ENCODE assay signal across 26 cellular contexts in the genomic region with DNA sequence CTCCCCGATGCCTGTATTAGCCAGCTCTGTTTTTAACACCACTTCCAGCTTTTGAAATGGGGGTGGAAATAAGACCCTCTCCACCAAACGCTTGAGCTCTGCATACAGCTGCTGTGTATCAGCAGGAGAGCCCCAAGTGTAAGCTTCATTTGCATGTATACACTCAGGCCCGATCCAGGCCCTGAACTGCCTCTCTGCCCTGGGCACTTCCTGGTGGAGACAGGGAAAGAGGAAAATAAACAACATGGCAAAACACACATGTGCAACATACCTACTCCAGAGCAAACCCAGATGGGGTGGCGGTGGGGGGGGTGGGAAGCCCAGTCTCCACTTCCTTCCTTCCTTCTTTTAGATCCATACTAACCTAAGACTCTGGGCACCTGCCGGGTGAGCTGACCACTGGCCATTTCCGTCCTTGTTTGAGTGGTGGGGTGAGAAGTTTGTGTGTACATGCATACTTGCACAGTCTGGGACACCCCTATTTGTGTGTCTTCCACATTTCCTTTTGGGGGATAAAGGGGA. TPM values are rescaled to one million over a fixed set of nuclear protein-coding genes. Genes with fewer than 3 reads are reported as not detected.
DNase-seq lines count a peak whose midpoint lies in the region; ATAC-seq and TF ChIP-seq lines count a peak whose summit lies in the region.
"Had no signal": no experiment of that assay in that cellular context is flagged by ENCODE, and none has a peak within 500 bp of the region (broad histone marks: within the 10 kb centered on the region; RNA-seq: fewer than 3 reads in every experiment).

No MANE protein-coding gene starts in this region.

- H3K4me3 Mint-ChIP-seq in GM23338 (no peak overlapping the region), brain (no peak overlapping the region)
- H3K4me3 Mint-ChIP-seq: CD4-positive, alpha-beta memory T cell had no signal

- H3K9me2 ChIP-seq in GM23338 (ENCODE audit: insufficient read depth): no peaks in the 10 kb centered on the region

- peaks cover 16% of the 10 kb centered on the region for H3K4me1 Mint-ChIP-seq in GM23338
- H3K4me1 Mint-ChIP-seq in brain: peaks cover 27% of the 10 kb centered on the region

- no peaks in the 10 kb centered on the region for H3K79me2 ChIP-seq in GM23338 (replicated peaks; ENCODE audit: insufficient read depth)

- no peak overlapping the region for H3K4me3 ChIP-seq in GM23338
- no peak overlapping the region for H3K4me3 ChIP-seq in upper lobe of right lung
- H3K4me3 ChIP-seq in SJCRH30: no peak overlapping the region
- H3K4me3 ChIP-seq: GM12878, MG63 had no signal

- peaks cover 4% of the 10 kb centered on the region; the same call in 1 of the 2 replicates for H3K36me3 ChIP-seq in GM23338 (ENCODE audit: insufficient read depth)
- peaks cover 26% of the 10 kb centered on the region for H3K36me3 ChIP-seq in upper lobe of right lung
- H3K36me3 ChIP-seq in SJCRH30: no peaks in the 10 kb centered on the region
- H3K36me3 ChIP-seq: MG63 had no signal

- no peaks in the 10 kb centered on the region for H3F3A ChIP-seq in GM23338 (replicated peaks; ENCODE audit: low read depth)

- peaks cover 9% of the 10 kb centered on the region for H3K27me3 Mint-ChIP-seq in GM23338 (ENCODE audit: insufficient read depth, low read depth, poor library complexity)
- no peaks in the 10 kb centered on the region for H3K27me3 Mint-ChIP-seq in brain
- H3K27me3 Mint-ChIP-seq: CD4-positive, alpha-beta memory T cell had no signal

- H2AFZ ChIP-seq in GM23338: no peak overlapping the region

- H3K9me3 Mint-ChIP-seq in GM23338: no peaks in the 10 kb centered on the region
- H3K9me3 Mint-ChIP-seq in brain: peaks cover 0 to 2% (median 0%) of the 10 kb centered on the region in 5 experiments
- H3K9me3 Mint-ChIP-seq: CD4-positive, alpha-beta memory T cell had no signal

- H3K4me1 ChIP-seq in GM23338 (ENCODE audit: insufficient read depth): no peaks in the 10 kb centered on the region; the same call in 1 of the 2 replicates
- no peaks in the 10 kb centered on the region for H3K4me1 ChIP-seq in upper lobe of right lung
- H3K4me1 ChIP-seq in SJCRH30: no peaks in the 10 kb centered on the region

- H3K36me3 Mint-ChIP-seq in GM23338 (ENCODE audit: low read depth) (peaks cover 34% of the 10 kb centered on the region), brain (peaks cover 25% of the 10 kb centered on the region)

- H3K4me2 ChIP-seq in GM23338: no peak overlapping the region

- DNase-seq in NCI-H2029 (lab: John Stamatoyannopoulos, UW) (peak; percentile 35), NCI-H2029 treated with DMSO at 0.1 percent for 48 hours (lab: John Stamatoyannopoulos, UW) (no peak), GM23338 (ENCODE audit: low spot score) (no peak), upper lobe of right lung (peak; percentile 36), SJCRH30 (no peak)
- DNase-seq in activated CD4-positive, alpha-beta T cell treated with anti-CD3 and anti-CD28 coated beads for 1 hour: no peak
- DNase-seq: C1 segment of cervical spinal cord; CD4-positive, alpha-beta memory T cell; COR-L47; DMS79; EL; GDM1; GOT3; HCEC 1CT; IMR-90; KG1; MG63; NCI-H1105 treated with DMSO at 0.1 percent for 48 hours; NCI-H1694; NCI-H2081 treated with DMSO at 0.1 percent for 48 hours; NCI-H510A; NCI-H748 treated with DMSO at 0.1 percent for 48 hours; SIG-M5 had no signal

- no peaks in the 10 kb centered on the region for H3K9me3 ChIP-seq in upper lobe of right lung
- H3K9me3 ChIP-seq in SJCRH30 (replicated peaks): no peaks in the 10 kb centered on the region
- H3K9me3 ChIP-seq: MG63 had no signal

- 0 out of 2 replicates have a peak, but pooled peaks cover 3% of the 10 kb centered on the region for H4K20me1 ChIP-seq in GM23338 (replicated peaks; ENCODE audit: insufficient read depth)

- intact Hi-C loops in upper lobe of right lung (cut with DNase I): loop anchor here (10.0 kb wide), 1 partner anchor 446 kb away; no protein-coding TSS in a partner anchor

- ATAC-seq in GM23338: peak; percentile 16; the same call in 1 of the 3 replicates
- no peak for ATAC-seq in upper lobe of right lung
- ATAC-seq: GM12878, SK-N-SH treated with all-trans-retinoic acid at 6 μM for 48 hours had no signal

- H3K27me3 ChIP-seq in GM23338 (ENCODE audit: insufficient read depth) (no peaks in the 10 kb centered on the region), upper lobe of right lung (no peaks in the 10 kb centered on the region), SJCRH30 (no peaks in the 10 kb centered on the region)
- H3K27me3 ChIP-seq: MG63 had no signal

- no peak overlapping the region; the same call in 1 of the 2 replicates for H3K27ac Mint-ChIP-seq in GM23338
- peak overlapping the region in 3 of 5 experiments; percentile 11 to 92 (median 77) for H3K27ac Mint-ChIP-seq in brain

- H3K27ac ChIP-seq in GM23338 (ENCODE audit: low read depth) (no peak overlapping the region), upper lobe of right lung (no peak overlapping the region), SJCRH30 (no peak overlapping the region)

- no peak for TF ChIP-seq CTCF in GM23338 (conservative IDR thresholded peaks at IDR 0.05; ENCODE audit: low read depth in 2 of 2)
- no peak for TF ChIP-seq CTCF in brain (conservative IDR thresholded peaks at IDR 0.05)
- TF ChIP-seq CTCF in upper lobe of right lung (IDR thresholded peaks at IDR 0.05): no peak

TF ChIP-seq in GM23338, 12 proteins besides CTCF, POLR2A, EP300 and RAD21 (continues in another document):
- TF ChIP-seq CREB1 (CRISPR knock-in tag; IDR thresholded peaks at IDR 0.05; ENCODE audit: low read depth) (no peak), ZNF331 (CRISPR knock-in tag; IDR thresholded peaks at IDR 0.05; ENCODE audit: low read depth) (no peak), ZNF114 (CRISPR knock-in tag; IDR thresholded peaks at IDR 0.05) (no peak)
- TF ChIP-seq, protein P1, sequence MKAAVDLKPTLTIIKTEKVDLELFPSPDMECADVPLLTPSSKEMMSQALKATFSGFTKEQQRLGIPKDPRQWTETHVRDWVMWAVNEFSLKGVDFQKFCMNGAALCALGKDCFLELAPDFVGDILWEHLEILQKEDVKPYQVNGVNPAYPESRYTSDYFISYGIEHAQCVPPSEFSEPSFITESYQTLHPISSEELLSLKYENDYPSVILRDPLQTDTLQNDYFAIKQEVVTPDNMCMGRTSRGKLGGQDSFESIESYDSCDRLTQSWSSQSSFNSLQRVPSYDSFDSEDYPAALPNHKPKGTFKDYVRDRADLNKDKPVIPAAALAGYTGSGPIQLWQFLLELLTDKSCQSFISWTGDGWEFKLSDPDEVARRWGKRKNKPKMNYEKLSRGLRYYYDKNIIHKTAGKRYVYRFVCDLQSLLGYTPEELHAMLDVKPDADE (IDR thresholded peaks at IDR 0.05): no peak

RNA-seq across cellular contexts. Expression of a gene that starts 55.3 kb away (rescaled TPM):
- 44.3 and 56.7 TPM in 2 replicates for total RNA-seq in GM23338 (2014; rRNA removed; shearing (Covaris generic))
- 40.1 and 43.4 TPM in 2 replicates for polyA plus RNA-seq in GM23338 (2016; fragmentation: Nextera tagmentation; extraction: Ambion mirVana)
- polyA plus RNA-seq in brain (ENCODE audit: insufficient read depth, low read depth, low replicate concordance): 9.1 TPM
- total RNA-seq in upper lobe of right lung: 36.4 TPM
- total RNA-seq in SJCRH30 (2014; rRNA removed; shearing (Covaris generic)): 20.8 and 25.3 TPM in 2 replicates

Comparison
In these comparisons a context has a peak if more than half of its experiments do, and no peak if none do; other contexts are left out.
1. DNase-seq: peak in NCI-H2029 (single experiment) and upper lobe of right lung (single experiment); none in NCI-H2029 treated with DMSO at 0.1 percent for 48 hours (single experiment), GM23338 (single experiment), SJCRH30 (0 of 2) and activated CD4-positive, alpha-beta T cell treated with anti-CD3 and anti-CD28 coated beads for 1 hour (single experiment).